In genomic region chr16:28845173-28846079, GRCh38 we compare ENCODE assay signal across 8 cellular contexts. TPM values are rescaled to one million over a fixed set of nuclear protein-coding genes. Genes with fewer than 3 reads are reported as not detected.
DNase-seq lines count a peak whose midpoint lies in the region; TF ChIP-seq lines count a peak whose summit lies in the region.

No MANE protein-coding gene starts in this region.

- intact Hi-C loops in activated T-helper 1 cell treated with anti-CD3 and anti-CD28 coated beads, Interleukin-12 subunit alpha, Interleukin-12 subunit beta, Interleukin-2, Interleukin-4 antibody, amounts not matched to agents 30 ng/mL and 10 ng/mL and 1 ng/mL, durations not matched to agents 14 hours and 24 hours and 36 hours (cut with micrococcal nuclease), result loop anchor here (1.0 kb wide), 7 partner anchors 18 to 129 kb away; partner anchors contain the start of genes NFATC2IP, RABEP2, SH2B1 and SPNS1

- peak overlapping the region; percentile 94 for H3K27ac Mint-ChIP-seq in activated T-helper 1 cell treated with anti-CD3 and anti-CD28 coated beads, Interleukin-12 subunit alpha, Interleukin-12 subunit beta, Interleukin-2, Interleukin-4 antibody, amounts not matched to agents 30 ng/mL and 10 ng/mL and 1 ng/mL, durations not matched to agents 14 hours and 24 hours and 36 hours
- H3K27ac Mint-ChIP-seq in glutamatergic neuron (ENCODE audit: unreplicated experiment), result peak overlapping the region; percentile 81

- peaks cover 35% of the 10 kb centered on the region for H3K36me3 Mint-ChIP-seq in activated T-helper 1 cell treated with anti-CD3 and anti-CD28 coated beads, Interleukin-12 subunit alpha, Interleukin-12 subunit beta, Interleukin-2, Interleukin-4 antibody, amounts not matched to agents 30 ng/mL and 10 ng/mL and 1 ng/mL, durations not matched to agents 14 hours and 24 hours and 36 hours (ENCODE audit: low read depth)
- H3K36me3 Mint-ChIP-seq in glutamatergic neuron (ENCODE audit: unreplicated experiment), result peaks cover 4% of the 10 kb centered on the region

- no peaks in the 10 kb centered on the region for H3K27me3 Mint-ChIP-seq in activated T-helper 1 cell treated with anti-CD3 and anti-CD28 coated beads, Interleukin-12 subunit alpha, Interleukin-12 subunit beta, Interleukin-2, Interleukin-4 antibody, amounts not matched to agents 30 ng/mL and 10 ng/mL and 1 ng/mL, durations not matched to agents 14 hours and 24 hours and 36 hours (ENCODE audit: insufficient read depth)
- peaks cover 3% of the 10 kb centered on the region for H3K27me3 Mint-ChIP-seq in glutamatergic neuron (ENCODE audit: unreplicated experiment)

- peak; percentile 19 for DNase-seq in stimulated activated naive CD4-positive, alpha-beta T cell treated with Interleukin-2 at 50 U/mL for 16 hours (lab: John Stamatoyannopoulos, UW)
- DNase-seq in stimulated activated naive CD4-positive, alpha-beta T cell (lab: John Stamatoyannopoulos, UW), result no peak
- DNase-seq in LNCaP clone FGC (ENCODE audit: low read depth), result peak; percentile 58
- DNase-seq in activated T-helper 1 cell treated with anti-CD3 and anti-CD28 coated beads, Interleukin-12 subunit alpha, Interleukin-12 subunit beta, Interleukin-2, Interleukin-4 antibody, amounts not matched to agents 30 ng/mL and 10 ng/mL and 1 ng/mL, durations not matched to agents 14 hours and 24 hours and 36 hours (ENCODE audit: low spot score), result peak; percentile 25
- no peak for DNase-seq in glutamatergic neuron
- no peak for DNase-seq in retinal pigment epithelial cell (ENCODE audit: low read depth)
- DNase-seq in midbrain (lab: John Stamatoyannopoulos, UW), result no peak
- no peak for DNase-seq in middle frontal gyrus (ENCODE audit: extremely low spot score, low spot score)

- H3K4me3 Mint-ChIP-seq in activated T-helper 1 cell treated with anti-CD3 and anti-CD28 coated beads, Interleukin-12 subunit alpha, Interleukin-12 subunit beta, Interleukin-2, Interleukin-4 antibody, amounts not matched to agents 30 ng/mL and 10 ng/mL and 1 ng/mL, durations not matched to agents 14 hours and 24 hours and 36 hours, result peak overlapping the region; percentile 96
- peak overlapping the region; percentile 89 for H3K4me3 Mint-ChIP-seq in glutamatergic neuron (ENCODE audit: unreplicated experiment)

- H3K4me3 ChIP-seq in LNCaP clone FGC (ENCODE audit: low read depth, low read length), result peak overlapping the region; percentile 91
- H3K4me3 ChIP-seq in retinal pigment epithelial cell (ENCODE audit: low read length), result peak overlapping the region; percentile 97

- no peaks in the 10 kb centered on the region for H3K9me3 Mint-ChIP-seq in activated T-helper 1 cell treated with anti-CD3 and anti-CD28 coated beads, Interleukin-12 subunit alpha, Interleukin-12 subunit beta, Interleukin-2, Interleukin-4 antibody, amounts not matched to agents 30 ng/mL and 10 ng/mL and 1 ng/mL, durations not matched to agents 14 hours and 24 hours and 36 hours
- H3K9me3 Mint-ChIP-seq in glutamatergic neuron (ENCODE audit: unreplicated experiment), result peaks cover 3% of the 10 kb centered on the region

- TF ChIP-seq CTCF in LNCaP clone FGC (IDR thresholded peaks at IDR 0.05; ENCODE audit: control insufficient read depth, extremely low read depth, insufficient read depth) (no peak), glutamatergic neuron (IDR thresholded peaks at IDR 0.05; ENCODE audit: partially characterized antibody, unreplicated experiment) (no peak), retinal pigment epithelial cell (conservative IDR thresholded peaks at IDR 0.05; ENCODE audit: low read depth, low read length) (no peak)

- H3K4me1 Mint-ChIP-seq in activated T-helper 1 cell treated with anti-CD3 and anti-CD28 coated beads, Interleukin-12 subunit alpha, Interleukin-12 subunit beta, Interleukin-2, Interleukin-4 antibody, amounts not matched to agents 30 ng/mL and 10 ng/mL and 1 ng/mL, durations not matched to agents 14 hours and 24 hours and 36 hours (ENCODE audit: low read depth), result peaks cover 12% of the 10 kb centered on the region
- H3K4me1 Mint-ChIP-seq in glutamatergic neuron (ENCODE audit: low read depth, unreplicated experiment), result peaks cover 10% of the 10 kb centered on the region

RNA-seq across cellular contexts. Expression of gene TUFM, which starts 0.7 kb away (rescaled TPM):
- 261 and 264 TPM in 2 replicates for total RNA-seq in activated T-helper 1 cell treated with anti-CD3 and anti-CD28 coated beads, Interleukin-12 subunit alpha, Interleukin-12 subunit beta, Interleukin-2, Interleukin-4 antibody, amounts not matched to agents 30 ng/mL and 10 ng/mL and 1 ng/mL, durations not matched to agents 14 hours and 24 hours and 36 hours
- total RNA-seq in glutamatergic neuron (ENCODE audit: unreplicated experiment), result 143 TPM

RNA-seq across cellular contexts. Expression of gene SH2B1, which starts 18.2 kb away (rescaled TPM):
- total RNA-seq in activated T-helper 1 cell treated with anti-CD3 and anti-CD28 coated beads, Interleukin-12 subunit alpha, Interleukin-12 subunit beta, Interleukin-2, Interleukin-4 antibody, amounts not matched to agents 30 ng/mL and 10 ng/mL and 1 ng/mL, durations not matched to agents 14 hours and 24 hours and 36 hours, result 54.2 and 56.2 TPM in 2 replicates
- total RNA-seq in glutamatergic neuron (ENCODE audit: unreplicated experiment), result 72.1 TPM

RNA-seq across cellular contexts. Expression of gene ATXN2L, which starts 22.6 kb away (rescaled TPM):
- total RNA-seq in activated T-helper 1 cell treated with anti-CD3 and anti-CD28 coated beads, Interleukin-12 subunit alpha, Interleukin-12 subunit beta, Interleukin-2, Interleukin-4 antibody, amounts not matched to agents 30 ng/mL and 10 ng/mL and 1 ng/mL, durations not matched to agents 14 hours and 24 hours and 36 hours, result 319 and 337 TPM in 2 replicates
- total RNA-seq in glutamatergic neuron (ENCODE audit: unreplicated experiment), result 261 TPM

RNA-seq across cellular contexts. Expression of gene ATP2A1, which starts 32.9 kb away (rescaled TPM):
- 2.6 and 3.3 TPM in 2 replicates for total RNA-seq in activated T-helper 1 cell treated with anti-CD3 and anti-CD28 coated beads, Interleukin-12 subunit alpha, Interleukin-12 subunit beta, Interleukin-2, Interleukin-4 antibody, amounts not matched to agents 30 ng/mL and 10 ng/mL and 1 ng/mL, durations not matched to agents 14 hours and 24 hours and 36 hours
- 4.5 TPM for total RNA-seq in glutamatergic neuron (ENCODE audit: unreplicated experiment)

Comparison
In these comparisons a context has a peak if more than half of its experiments do, and no peak if none do; other contexts are left out.
1. DNase-seq: peak in stimulated activated naive CD4-positive, alpha-beta T cell treated with Interleukin-2 at 50 U/mL for 16 hours (single experiment), LNCaP clone FGC (single experiment) and activated T-helper 1 cell treated with anti-CD3 and anti-CD28 coated beads, Interleukin-12 subunit alpha, Interleukin-12 subunit beta, Interleukin-2, Interleukin-4 antibody, amounts not matched to agents 30 ng/mL and 10 ng/mL and 1 ng/mL, durations not matched to agents 14 hours and 24 hours and 36 hours (single experiment); none in stimulated activated naive CD4-positive, alpha-beta T cell (0 of 6), glutamatergic neuron (single experiment), retinal pigment epithelial cell (single experiment), midbrain (single experiment) and middle frontal gyrus (single experiment).